Comparison of ENCODE assay signal across 12 cellular contexts in genomic region chr13:110346661-110347067, GRCh38. TPM values are rescaled to one million over a fixed set of nuclear protein-coding genes. Genes with fewer than 3 reads are reported as not detected.
DNase-seq lines count a peak whose midpoint lies in the region; FAIRE-seq and TF ChIP-seq lines count a peak whose summit lies in the region.
"Had no signal": no experiment of that assay in that cellular context is flagged by ENCODE, and none has a peak within 500 bp of the region (broad histone marks: within the 10 kb centered on the region; RNA-seq: fewer than 3 reads in every experiment).

No MANE protein-coding gene starts in this region.

- CTCF ChIA-PET in endothelial cell of umbilical vein (lab: Charles Lee), result interaction anchor here (2.1 kb wide), 1 partner anchor 38 kb away, joined by 8 read pairs; no protein-coding TSS in a partner anchor

- no peak for TF ChIP-seq CTCF in endothelial cell of umbilical vein (IDR thresholded peaks at IDR 0.05; ENCODE audit: extremely low read depth in 1 of 2, insufficient read depth in 1 of 2, low read depth in 1 of 2, low read length in 2 of 2)

- FAIRE-seq in endothelial cell of umbilical vein (lab: Jason Lieb, UNC), result no peak

- H3K4me2 ChIP-seq in endothelial cell of umbilical vein (ENCODE audit: insufficient read depth, low read length) (no peak overlapping the region), skeletal muscle satellite cell (ENCODE audit: low read length) (no peak overlapping the region)

- H3K9me3 ChIP-seq in endothelial cell of umbilical vein (replicated peaks; ENCODE audit: control insufficient read depth, insufficient read depth, low read length) (no peaks in the 10 kb centered on the region), skeletal muscle satellite cell (replicated peaks; ENCODE audit: low read length) (no peaks in the 10 kb centered on the region)

- POLR2A ChIA-PET in endothelial cell of umbilical vein (lab: Charles Lee), result no interaction called here

- H3K36me3 ChIP-seq in endothelial cell of umbilical vein (ENCODE audit: control insufficient read depth in 2 of 2, extremely low read depth in 1 of 2, insufficient read depth in 2 of 2, low read length in 2 of 2) (peaks cover 0 to 3% of the 10 kb centered on the region in 2 experiments), skeletal muscle satellite cell (ENCODE audit: insufficient read depth, low read length) (no peaks in the 10 kb centered on the region)

- no peak for TF ChIP-seq POLR2A in endothelial cell of umbilical vein (IDR thresholded peaks at IDR 0.05; ENCODE audit: low read depth, low read length)

- H2AFZ ChIP-seq in endothelial cell of umbilical vein (ENCODE audit: low read depth, low read length), result no peak overlapping the region

- peaks cover 48% of the 10 kb centered on the region for H3K79me2 ChIP-seq in endothelial cell of umbilical vein (ENCODE audit: control insufficient read depth, insufficient read depth, low read length)

- H3K4me3 ChIP-seq in endothelial cell of umbilical vein (replicated peaks in 1 of 3; ENCODE audit: insufficient read depth in 1 of 3, low read depth in 1 of 3, low read length in 3 of 3), result no peak overlapping the region
- no peak overlapping the region for H3K4me3 ChIP-seq in skeletal muscle satellite cell (ENCODE audit: low read length)

- peak; percentile 57 for DNase-seq in ELR (ENCODE audit: low read depth)
- DNase-seq in NCI-H2196 (lab: John Stamatoyannopoulos, UW; ENCODE audit: unreplicated experiment), result peak; percentile 12
- DNase-seq in endothelial cell of umbilical vein (ENCODE audit: low read depth, low spot score), result no peak
- DNase-seq in activated naive CD4-positive, alpha-beta T cell treated with anti-CD3 and anti-CD28 coated beads, Interleukin-2, amount 50 U/mL, for 16 hours, result no peak
- no peak for DNase-seq in RKO (ENCODE audit: low spot score)
- DNase-seq in amygdala (lab: John Stamatoyannopoulos, UW), result no peak
- DNase-seq in NCI-H82 treated with DMSO at 0.1 percent for 48 hours (lab: John Stamatoyannopoulos, UW; ENCODE audit: unreplicated experiment), result no peak
- DNase-seq: activated CD4-positive, alpha-beta T cell treated with anti-CD3 and anti-CD28 coated beads for 4 hours; activated naive CD4-positive, alpha-beta T cell; midbrain; NCI-H1930 had no signal

- no TSS peak for BruUV-seq in endothelial cell of umbilical vein (replicated peaks; lab: Mats Ljungman, UMichigan)

- peak overlapping the region; percentile 61 for H3K27ac ChIP-seq in endothelial cell of umbilical vein (ENCODE audit: insufficient read depth, low read depth, low read length)

- H3K9ac ChIP-seq in endothelial cell of umbilical vein (replicated peaks; ENCODE audit: extremely low read depth, insufficient read depth, low read length) (no peak overlapping the region), skeletal muscle satellite cell (ENCODE audit: low read depth, low read length) (peak overlapping the region; percentile 64)

- H3K9me1 ChIP-seq in endothelial cell of umbilical vein (replicated peaks; ENCODE audit: control insufficient read depth, extremely low read depth, insufficient read depth, low read length), result no peaks in the 10 kb centered on the region

- H3K27me3 ChIP-seq in endothelial cell of umbilical vein (ENCODE audit: control insufficient read depth in 2 of 2, insufficient read depth in 2 of 2, low read length in 2 of 2) (peaks cover 0 to 2% of the 10 kb centered on the region in 2 experiments), skeletal muscle satellite cell (ENCODE audit: control insufficient read depth, insufficient read depth, low read length) (no peaks in the 10 kb centered on the region)

- H4K20me1 ChIP-seq in endothelial cell of umbilical vein (replicated peaks; ENCODE audit: control insufficient read depth, extremely low read depth, insufficient read depth, low read length), result peaks cover 4% of the 10 kb centered on the region

- dilution Hi-C loops in endothelial cell of umbilical vein (cut with MboI; ENCODE audit: extremely low pct_ligation_motif_present, low sequenced_read_pairs), result no loop called here

- H3K4me1 ChIP-seq in endothelial cell of umbilical vein (ENCODE audit: control insufficient read depth, extremely low read depth, insufficient read depth, low read length), result peaks cover 43% of the 10 kb centered on the region
- peaks cover 37% of the 10 kb centered on the region for H3K4me1 ChIP-seq in skeletal muscle satellite cell (ENCODE audit: control insufficient read depth, insufficient read depth, low read length)

- intact Hi-C loops in endothelial cell of umbilical vein (cut with micrococcal nuclease), result loop anchor here (10.0 kb wide), 1 partner anchor 368 kb away; the partner anchor contains the start of gene ING1

TF ChIP-seq in endothelial cell of umbilical vein, 7 proteins besides CTCF, POLR2A, EP300 and RAD21:
- TF ChIP-seq JUN (IDR thresholded peaks at IDR 0.05; ENCODE audit: borderline replicate concordance, insufficient read depth, insufficient read length, low read depth), result no peak

RNA-seq across cellular contexts. Expression of gene COL4A2, which starts 39.6 kb away (rescaled TPM):
- 792 and 935 TPM in 2 replicates for total RNA-seq in endothelial cell of umbilical vein
- polyA plus RNA-seq in endothelial cell of umbilical vein, result 940 and 1,366 TPM in 2 replicates
- polyA plus RNA-seq in endothelial cell of umbilical vein (2011; cell fraction: cytosol; rRNA removed), result 563 and 570 TPM in 2 replicates
- polyA plus RNA-seq in endothelial cell of umbilical vein (2011; cell fraction: nucleus; rRNA removed), result 716 and 1,073 TPM in 2 replicates
- polyA plus RNA-seq in endothelial cell of umbilical vein (2012), result 398 and 736 TPM in 2 replicates
- polyA minus RNA-seq in endothelial cell of umbilical vein, result 769 and 809 TPM in 2 replicates
- polyA minus RNA-seq in endothelial cell of umbilical vein (2011; cell fraction: cytosol; rRNA and poly(A)+ RNA removed), result 4.8 TPM
- 669 and 809 TPM in 2 replicates for polyA minus RNA-seq in endothelial cell of umbilical vein (2011; cell fraction: nucleus; rRNA and poly(A)+ RNA removed)
- 75.5 and 113 TPM in 2 replicates for total RNA-seq in skeletal muscle satellite cell (2012; rRNA removed)

RNA-seq across cellular contexts. Expression of gene COL4A1, which starts 39.7 kb away (rescaled TPM):
- total RNA-seq in endothelial cell of umbilical vein, result 1,119 and 1,341 TPM in 2 replicates
- 379 and 384 TPM in 2 replicates for polyA plus RNA-seq in endothelial cell of umbilical vein
- 305 and 353 TPM in 2 replicates for polyA plus RNA-seq in endothelial cell of umbilical vein (2011; cell fraction: cytosol; rRNA removed)
- polyA plus RNA-seq in endothelial cell of umbilical vein (2011; cell fraction: nucleus; rRNA removed), result 509 and 510 TPM in 2 replicates
- 493 and 639 TPM in 2 replicates for polyA plus RNA-seq in endothelial cell of umbilical vein (2012)
- polyA minus RNA-seq in endothelial cell of umbilical vein, result 611 and 680 TPM in 2 replicates
- 2.3 TPM for polyA minus RNA-seq in endothelial cell of umbilical vein (2011; cell fraction: cytosol; rRNA and poly(A)+ RNA removed)
- polyA minus RNA-seq in endothelial cell of umbilical vein (2011; cell fraction: nucleus; rRNA and poly(A)+ RNA removed), result 490 and 493 TPM in 2 replicates
- total RNA-seq in skeletal muscle satellite cell (2012; rRNA removed), result 112 and 149 TPM in 2 replicates

Comparison
In these comparisons a context has a peak if more than half of its experiments do, and no peak if none do; other contexts are left out.
1. DNase-seq: peak in ELR (single experiment) and NCI-H2196 (single experiment); none in endothelial cell of umbilical vein (single experiment), activated naive CD4-positive, alpha-beta T cell treated with anti-CD3 and anti-CD28 coated beads, Interleukin-2, amount 50 U/mL, for 16 hours (single experiment), RKO (single experiment), amygdala (0 of 56) and NCI-H82 treated with DMSO at 0.1 percent for 48 hours (single experiment).